ENCODE assay signal across 19 cellular contexts in the genomic region with DNA sequence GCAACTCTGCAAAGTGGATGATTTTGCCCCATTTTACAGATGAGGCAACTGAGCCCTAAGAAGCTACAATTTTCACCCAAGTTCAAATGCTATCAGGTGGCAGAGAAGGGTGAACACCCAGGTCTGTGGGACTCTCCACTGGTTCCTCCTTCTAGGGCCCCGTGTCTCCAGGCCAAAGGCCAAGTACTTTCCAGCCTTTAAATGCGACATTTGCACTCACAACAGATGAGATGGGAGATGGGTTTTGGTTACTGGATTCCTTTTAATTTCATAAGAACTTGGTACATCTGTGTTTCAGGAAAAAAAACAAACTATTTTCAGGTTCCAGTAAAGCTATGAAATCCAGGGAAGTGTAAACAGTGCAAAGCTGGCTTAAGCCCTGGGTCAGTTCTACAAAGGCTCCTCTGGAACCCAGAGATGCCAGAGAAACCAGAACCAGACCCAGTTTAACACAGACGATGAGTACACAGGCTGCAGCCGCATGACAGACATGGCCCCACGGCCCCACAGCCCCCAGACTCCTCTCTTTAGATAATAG.
DNase-seq lines count a peak whose midpoint lies in the region; ATAC-seq and TF ChIP-seq lines count a peak whose summit lies in the region.
"Had no signal": no experiment of that assay in that cellular context is flagged by ENCODE, and none has a peak within 500 bp of the region (broad histone marks: within the 10 kb centered on the region; RNA-seq: fewer than 3 reads in every experiment).

No MANE protein-coding gene starts in this region.

- H3K4me3 ChIP-seq in OCI-LY3 (ENCODE audit: low read length) (peak overlapping the region; percentile 69), fibroblast of pulmonary artery (replicated peaks; ENCODE audit: low read depth, low read length) (no peak overlapping the region), vagina (no peak overlapping the region)
- H3K4me3 ChIP-seq: cardiac muscle cell, lung had no signal

- H3K36me3 ChIP-seq in OCI-LY3 (replicated peaks; ENCODE audit: low read depth, low read length) (no peaks in the 10 kb centered on the region), vagina (no peaks in the 10 kb centered on the region)
- H3K36me3 ChIP-seq: cardiac muscle cell had no signal

- H3K4me1 ChIP-seq in OCI-LY3 (ENCODE audit: low read length) (peaks cover 69% of the 10 kb centered on the region), vagina (no peaks in the 10 kb centered on the region)

- H3K27ac ChIP-seq in OCI-LY3 (ENCODE audit: low read length) (peak overlapping the region; percentile 92), vagina (no peak overlapping the region)
- H3K27ac ChIP-seq: cardiac muscle cell had no signal

- DNase-seq in AG09319 (ENCODE audit: extremely low read depth, low read depth) (peak; percentile 73), fibroblast of pulmonary artery (ENCODE audit: low read depth) (peak; percentile 53), myocyte (ENCODE audit: low read depth) (peak; percentile 15), NCI-H1930 (lab: John Stamatoyannopoulos, UW) (no peak), T-helper 1 cell (no peak), vagina (ENCODE audit: extremely low spot score in 2 of 2) (no peak)
- DNase-seq: activated CD4-positive, alpha-beta T cell treated with anti-CD3 and anti-CD28 coated beads, Interleukin-2, amount 10 ng/mL, durations not matched to agents 7 days and 5 days; activated naive CD4-positive, alpha-beta T cell treated with anti-CD3 and anti-CD28 coated beads, Interleukin-2, amount 50 U/mL, for 16 hours; activated T-cell treated with anti-CD3 and anti-CD28 coated beads for 4 hours; AML-193; effector memory CD8-positive, alpha-beta T cell; natural killer cell; NCI-H2029 treated with DMSO at 0.1 percent for 48 hours; NCI-H524; PC-3 had no signal

- H3K9me3 ChIP-seq in OCI-LY3 (ENCODE audit: insufficient read depth, low read length) (no peaks in the 10 kb centered on the region), vagina (no peaks in the 10 kb centered on the region)

- H3K27me3 ChIP-seq in OCI-LY3 (ENCODE audit: low read depth, low read length) = peaks cover 3% of the 10 kb centered on the region; the same call in 1 of the 2 replicates
- no peaks in the 10 kb centered on the region for H3K27me3 ChIP-seq in vagina
- H3K27me3 ChIP-seq: cardiac muscle cell had no signal

- TF ChIP-seq POLR2A in vagina (IDR thresholded peaks at IDR 0.05) = no peak

- peak overlapping the region; percentile 94 for H3K4me2 ChIP-seq in OCI-LY3 (ENCODE audit: low read length)

- TF ChIP-seq CTCF in AG09319 (IDR thresholded peaks at IDR 0.05; ENCODE audit: low read depth, low read length) (no peak), OCI-LY3 (IDR thresholded peaks at IDR 0.05; ENCODE audit: low read depth, low read length) (no peak), fibroblast of pulmonary artery (IDR thresholded peaks at IDR 0.05; ENCODE audit: low read length, missing control alignments) (no peak), vagina (IDR thresholded peaks at IDR 0.05) (no peak)

- peak overlapping the region; percentile 74 for H3K9ac ChIP-seq in OCI-LY3 (ENCODE audit: low read length)

- ATAC-seq in HG02759 (IDR thresholded peaks at IDR 0.05; ENCODE audit: unreplicated experiment) = no peak
- ATAC-seq: effector memory CD8-positive, alpha-beta T cell; natural killer cell; PC-3 had no signal

- H4K20me1 ChIP-seq in OCI-LY3 (ENCODE audit: insufficient read depth, low read length) = no peaks in the 10 kb centered on the region

- intact Hi-C loops in vagina (cut with DNase I) = no loop called here

- 0 out of 2 replicates have a peak overlapping the region, but pooled peaks have one; percentile 10 for H2AFZ ChIP-seq in OCI-LY3 (ENCODE audit: low read depth, low read length)

- H3K79me2 ChIP-seq in OCI-LY3 (ENCODE audit: low read length) = no peaks in the 10 kb centered on the region

Comparison
In these comparisons a context has a peak if more than half of its experiments do, and no peak if none do; other contexts are left out.
1. DNase-seq: peak in AG09319 (single experiment), fibroblast of pulmonary artery (single experiment) and myocyte (single experiment); none in NCI-H1930 (0 of 2), T-helper 1 cell (0 of 5) and vagina (0 of 2).